18 cellular contexts compared by ENCODE assay signal in genomic region chr7:2738110-2738509, GRCh38. TPM values are rescaled to one million over a fixed set of nuclear protein-coding genes. Genes with fewer than 3 reads are reported as not detected.
A peak's percentile ranks its signal among the peaks of the same experiment; 100 is the strongest.
DNase-seq lines count a peak whose midpoint lies in the region; ATAC-seq and TF ChIP-seq lines count a peak whose summit lies in the region.
"Had no signal": no experiment of that assay in that cellular context is flagged by ENCODE, and none has a peak within 500 bp of the region (broad histone marks: within the 10 kb centered on the region; RNA-seq: fewer than 3 reads in every experiment).

No MANE protein-coding gene starts in this region.

- in situ Hi-C loops in G401 (cut with HindIII; ENCODE audit: low sequenced_read_pairs) = no loop called here

- no peak for TF ChIP-seq CTCF in Peyer's patch (IDR thresholded peaks at IDR 0.05)
- no peak for TF ChIP-seq CTCF in osteocyte (IDR thresholded peaks at IDR 0.05)

- no peak overlapping the region for H3K27ac ChIP-seq in Peyer's patch
- H3K27ac ChIP-seq: colonic mucosa had no signal

- TF ChIP-seq POLR2A in Peyer's patch (IDR thresholded peaks at IDR 0.05) = no peak

- H3K4me3 ChIP-seq in Peyer's patch = no peak overlapping the region
- H3K4me3 ChIP-seq: colonic mucosa had no signal

- H3K27ac Mint-ChIP-seq in osteocyte (ENCODE audit: unreplicated experiment) = no peak overlapping the region
- no peak overlapping the region for H3K27ac Mint-ChIP-seq in T-helper 2 cell treated with Interferon-gamma antibody and Interleukin-4, amounts not matched to agents 5 μg/mL and 100 μg/mL, for 36 hours
- H3K27ac Mint-ChIP-seq: activated naive CD4-positive, alpha-beta T cell treated with anti-CD3 and anti-CD28 coated beads for 36 hours; progenitor cell of endocrine pancreas had no signal

- no peaks in the 10 kb centered on the region for H3K27me3 Mint-ChIP-seq in osteocyte (ENCODE audit: unreplicated experiment)
- H3K27me3 Mint-ChIP-seq in T-helper 2 cell treated with Interferon-gamma antibody and Interleukin-4, amounts not matched to agents 5 μg/mL and 100 μg/mL, for 36 hours (ENCODE audit: low read depth) = no peaks in the 10 kb centered on the region
- H3K27me3 Mint-ChIP-seq: progenitor cell of endocrine pancreas had no signal

- no peaks in the 10 kb centered on the region for H3K9me3 Mint-ChIP-seq in osteocyte (ENCODE audit: unreplicated experiment)
- no peaks in the 10 kb centered on the region for H3K9me3 Mint-ChIP-seq in T-helper 2 cell treated with Interferon-gamma antibody and Interleukin-4, amounts not matched to agents 5 μg/mL and 100 μg/mL, for 36 hours
- H3K9me3 Mint-ChIP-seq: activated naive CD4-positive, alpha-beta T cell treated with anti-CD3 and anti-CD28 coated beads for 36 hours had no signal

- no peaks in the 10 kb centered on the region for H3K36me3 ChIP-seq in Peyer's patch
- H3K36me3 ChIP-seq: BE2C, colonic mucosa, upper lobe of left lung had no signal

- H3K36me3 Mint-ChIP-seq in osteocyte (ENCODE audit: unreplicated experiment) = peaks cover 9% of the 10 kb centered on the region
- peaks cover 9% of the 10 kb centered on the region for H3K36me3 Mint-ChIP-seq in T-helper 2 cell treated with Interferon-gamma antibody and Interleukin-4, amounts not matched to agents 5 μg/mL and 100 μg/mL, for 36 hours (ENCODE audit: low read depth)

- no peaks in the 10 kb centered on the region for H3K27me3 ChIP-seq in Peyer's patch
- H3K27me3 ChIP-seq: BE2C, colonic mucosa, upper lobe of left lung had no signal

- H3K4me3 Mint-ChIP-seq in osteocyte (ENCODE audit: unreplicated experiment) = no peak overlapping the region
- no peak overlapping the region for H3K4me3 Mint-ChIP-seq in T-helper 2 cell treated with Interferon-gamma antibody and Interleukin-4, amounts not matched to agents 5 μg/mL and 100 μg/mL, for 36 hours
- H3K4me3 Mint-ChIP-seq: activated naive CD4-positive, alpha-beta T cell treated with anti-CD3 and anti-CD28 coated beads for 36 hours had no signal

- H3K9me3 ChIP-seq in Peyer's patch = no peaks in the 10 kb centered on the region
- H3K9me3 ChIP-seq: BE2C, colonic mucosa, upper lobe of left lung had no signal

- DNase-seq in G401 (ENCODE audit: low spot score) (peak; percentile 92), Peyer's patch (peak in 2 of 3 donors; percentile 15 to 59), Right ventricle myocardium inferior (ENCODE audit: missing footprints) (no peak), osteocyte (ENCODE audit: extremely low spot score, unreplicated experiment) (peak; percentile 64), NCI-H510A (lab: John Stamatoyannopoulos, UW) (no peak)
- DNase-seq in activated CD4-positive, CD25-positive, alpha-beta regulatory T cell (lab: John Stamatoyannopoulos, UW) = no peak
- no peak for DNase-seq in T-helper 2 cell treated with Interferon-gamma antibody and Interleukin-4, amounts not matched to agents 5 μg/mL and 100 μg/mL, for 36 hours (ENCODE audit: low spot score)
- no peak for DNase-seq in activated naive CD4-positive, alpha-beta T cell treated with Interleukin-2 at 50 U/mL for 16 hours
- DNase-seq: activated CD4-positive, CD25-positive, alpha-beta regulatory T cell treated with anti-CD3 and anti-CD28 coated beads, Interleukin-2, amount 50 U/mL, for 72 hours; activated naive CD4-positive, alpha-beta T cell treated with anti-CD3 and anti-CD28 coated beads for 36 hours; BE2C; colonic mucosa; foreskin melanocyte; GF-D8; left colon; SHP77; upper lobe of left lung had no signal

- peaks cover 0 to 14% (median 2%) of the 10 kb centered on the region in 4 donors for H3K4me1 ChIP-seq in Peyer's patch
- H3K4me1 ChIP-seq: colonic mucosa had no signal

- no peaks in the 10 kb centered on the region for H3K4me1 Mint-ChIP-seq in osteocyte (ENCODE audit: unreplicated experiment)
- peaks cover 17% of the 10 kb centered on the region for H3K4me1 Mint-ChIP-seq in T-helper 2 cell treated with Interferon-gamma antibody and Interleukin-4, amounts not matched to agents 5 μg/mL and 100 μg/mL, for 36 hours (ENCODE audit: low read depth)

- intact Hi-C loops in Right ventricle myocardium inferior (cut with DNase I) = no loop called here

- peak; percentile 27 for ATAC-seq in Right ventricle myocardium inferior
- ATAC-seq: left colon had no signal

RNA-seq across cellular contexts. Expression of gene AMZ1, which starts 50.1 kb away (rescaled TPM):
- total RNA-seq in G401 (2014; rRNA removed; shearing (Covaris generic)) = not detected in 2 replicates
- total RNA-seq in Peyer's patch (under 1 TPM in 1 of 4 donors, not detected in 3; 0.67 TPM), Right ventricle myocardium inferior (0.05 TPM), osteocyte (5.8 and 6.6 TPM in 2 replicates)

Comparison
In these comparisons a context has a peak if more than half of its experiments do, and no peak if none do; other contexts are left out.
1. DNase-seq: peak in G401 (single experiment), Peyer's patch (2 of 3) and osteocyte (single experiment); none in Right ventricle myocardium inferior (single experiment), activated CD4-positive, CD25-positive, alpha-beta regulatory T cell (0 of 4), NCI-H510A (single experiment), T-helper 2 cell treated with Interferon-gamma antibody and Interleukin-4, amounts not matched to agents 5 μg/mL and 100 μg/mL, for 36 hours (single experiment) and activated naive CD4-positive, alpha-beta T cell treated with Interleukin-2 at 50 U/mL for 16 hours (single experiment).